Comparison of ENCODE assay signal across 8 cellular contexts in genomic region chr6:157981395-157982296, GRCh38. TPM values are rescaled to one million over a fixed set of nuclear protein-coding genes. Genes with fewer than 3 reads are reported as not detected.
DNase-seq lines count a peak whose midpoint lies in the region; ATAC-seq and TF ChIP-seq lines count a peak whose summit lies in the region.

TSS of gene SYNJ2 (plus strand) at chr6:157981863. CDS start at chr6:157981962, 99 bp downstream.

- DNase-seq in DMS 273 (lab: John Stamatoyannopoulos, UW; ENCODE audit: unreplicated experiment) (peak; percentile 91), DMS 273 treated with DMSO at 0.1 percent for 48 hours (lab: John Stamatoyannopoulos, UW) (no peak), NCI-H2107 (lab: John Stamatoyannopoulos, UW) (peak; percentile 42), chondrocyte (ENCODE audit: low spot score) (peak; percentile 84), left colon (peak; percentile 88 to 89)
- peak; percentile 84 for DNase-seq in activated CD4-positive, CD25-positive, alpha-beta regulatory T cell treated with anti-CD3 and anti-CD28 coated beads, Interleukin-2, amount 50 U/mL, for 72 hours
- DNase-seq in stimulated activated CD4-positive, alpha-beta T cell treated with anti-CD3 and anti-CD28 coated beads, Interleukin-2, amount 100 ng/mL, for 24 hours: peak; percentile 80 to 84

- TF ChIP-seq CTCF in chondrocyte (IDR thresholded peaks at IDR 0.05): peak; percentile 78

- H3K9me3 Mint-ChIP-seq in chondrocyte (ENCODE audit: low read depth): no peaks in the 10 kb centered on the region

- no peaks in the 10 kb centered on the region for H3K27me3 Mint-ChIP-seq in chondrocyte (ENCODE audit: low read depth)

- no peaks in the 10 kb centered on the region for H3K36me3 Mint-ChIP-seq in chondrocyte (ENCODE audit: low read depth)

- intact Hi-C loops in left colon (cut with DNase I, micrococcal nuclease): loop anchor here in 1 of 2 donors (10.0 kb wide), 1 partner anchor 93 kb away; no protein-coding TSS in a partner anchor

- peak within 1 kb of the TSS; percentile 67 for H3K27ac Mint-ChIP-seq in chondrocyte (ENCODE audit: unreplicated experiment)

- H3K4me3 Mint-ChIP-seq in chondrocyte (ENCODE audit: unreplicated experiment): peak within 1 kb of the TSS; percentile 87

- peak; percentile 70 for ATAC-seq in HG02870 (IDR thresholded peaks at IDR 0.05; ENCODE audit: unreplicated experiment)
- ATAC-seq in left colon: peak; percentile 88

- peaks cover 45% of the 10 kb centered on the region for H3K4me1 Mint-ChIP-seq in chondrocyte (ENCODE audit: low read depth)

RNA-seq across cellular contexts. Expression of gene SYNJ2, which starts in this region (rescaled TPM):
- total RNA-seq in chondrocyte: 29.2 to 54.5 TPM (median 53.1 TPM) in 3 replicates
- total RNA-seq in left colon: 10 to 100 TPM; 35.4 to 50.1 TPM
